Comparison of ENCODE assay signal across 1 cellular context in genomic region chr22:48276933-48277867, GRCh38.
TF ChIP-seq lines count a peak whose summit lies in the region.

No MANE protein-coding gene starts in this region.

TF ChIP-seq in H1, 55 proteins besides CTCF, POLR2A, EP300 and RAD21 (continued from another document):
- TF ChIP-seq BCL11A (IDR thresholded peaks at IDR 0.05; ENCODE audit: low read depth in 2 of 2, low read length in 2 of 2) (no peak), EZH2 (IDR thresholded peaks at IDR 0.05; ENCODE audit: low read depth, low read length, severe bottlenecking) (no peak), MAX (IDR thresholded peaks at IDR 0.05) (no peak), SIX5 (IDR thresholded peaks at IDR 0.05; ENCODE audit: low read depth, low read length) (no peak), EGR1 (IDR thresholded peaks at IDR 0.05; ENCODE audit: borderline replicate concordance, low read depth, low read length) (no peak), CEBPB (IDR thresholded peaks at IDR 0.05; ENCODE audit: low read depth, low read length) (no peak), YY1 (IDR thresholded peaks at IDR 0.05; ENCODE audit: low read depth, low read length) (no peak), TEAD4 (IDR thresholded peaks at IDR 0.05; ENCODE audit: low read depth, low read length) (no peak), GTF2F1 (IDR thresholded peaks at IDR 0.05; ENCODE audit: borderline replicate concordance, low read depth, low read length) (no peak), SRF (IDR thresholded peaks at IDR 0.05; ENCODE audit: low read depth, low read length) (no peak), POU5F1 (IDR thresholded peaks at IDR 0.05; ENCODE audit: low read depth, low read length) (no peak), HDAC2 (IDR thresholded peaks at IDR 0.05; ENCODE audit: borderline replicate concordance in 1 of 2, low read depth in 2 of 2, low read length in 2 of 2) (no peak), SIRT6 (IDR thresholded peaks at IDR 0.05; ENCODE audit: low read length) (no peak)
- TF ChIP-seq, protein P1, sequence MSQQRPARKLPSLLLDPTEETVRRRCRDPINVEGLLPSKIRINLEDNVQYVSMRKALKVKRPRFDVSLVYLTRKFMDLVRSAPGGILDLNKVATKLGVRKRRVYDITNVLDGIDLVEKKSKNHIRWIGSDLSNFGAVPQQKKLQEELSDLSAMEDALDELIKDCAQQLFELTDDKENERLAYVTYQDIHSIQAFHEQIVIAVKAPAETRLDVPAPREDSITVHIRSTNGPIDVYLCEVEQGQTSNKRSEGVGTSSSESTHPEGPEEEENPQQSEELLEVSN (IDR thresholded peaks at IDR 0.05): no peak
- TF ChIP-seq, protein P2, sequence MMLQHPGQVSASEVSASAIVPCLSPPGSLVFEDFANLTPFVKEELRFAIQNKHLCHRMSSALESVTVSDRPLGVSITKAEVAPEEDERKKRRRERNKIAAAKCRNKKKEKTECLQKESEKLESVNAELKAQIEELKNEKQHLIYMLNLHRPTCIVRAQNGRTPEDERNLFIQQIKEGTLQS (IDR thresholded peaks at IDR 0.05; ENCODE audit: insufficient read depth, low read depth, low read length): no peak
